Comparison of ENCODE assay signal across 23 cellular contexts in genomic region chr4:174554329-174554728, GRCh38. TPM values are rescaled to one million over a fixed set of nuclear protein-coding genes. Genes with fewer than 3 reads are reported as not detected.
"Had no signal": no experiment of that assay in that cellular context is flagged by ENCODE, and none has a peak within 500 bp of the region (broad histone marks: within the 10 kb centered on the region; RNA-seq: fewer than 3 reads in every experiment).

No MANE protein-coding gene starts in this region.

- H3K4me1 ChIP-seq: lower lobe of right lung, spleen, upper lobe of right lung had no signal

- H3K36me3 ChIP-seq: lower lobe of right lung, spleen, upper lobe of right lung had no signal

- H3K9me3 Mint-ChIP-seq: brain had no signal

- H3K36me3 Mint-ChIP-seq: brain; naive thymus-derived CD8-positive, alpha-beta T cell; T-cell had no signal

- ATAC-seq: activated CD8-positive, alpha-beta T cell treated with anti-CD3 and anti-CD28 coated beads, Interleukin-2, amount 10 ng/mL, durations not matched to agents 7 days and 5 days; lower lobe of right lung; naive thymus-derived CD8-positive, alpha-beta T cell; T-cell; upper lobe of right lung had no signal

- H3K4me3 ChIP-seq: lower lobe of right lung, spleen, upper lobe of right lung had no signal

- H3K27me3 ChIP-seq: spleen, upper lobe of right lung had no signal

- H3K27ac ChIP-seq: lower lobe of right lung, spleen, upper lobe of right lung had no signal

- H3K9me3 ChIP-seq: lower lobe of right lung, upper lobe of right lung had no signal

- H3K27ac Mint-ChIP-seq: activated CD8-positive, alpha-beta T cell treated with anti-CD3 and anti-CD28 coated beads, Interleukin-2, amount 10 ng/mL, durations not matched to agents 7 days and 5 days; activated T-helper 1 cell treated with anti-CD3 and anti-CD28 coated beads, Interleukin-12 subunit alpha, Interleukin-12 subunit beta, Interleukin-2, Interleukin-4 antibody, amounts not matched to agents 30 ng/mL and 10 ng/mL and 1 ng/mL, durations not matched to agents 14 hours and 24 hours and 36 hours; brain; dendritic cell treated with granulocyte-macrophage colony-stimulating factor and Interleukin-4, amounts not matched to agents 40 ng/mL and 50 ng/mL, for 4 days; progenitor cell of endocrine pancreas; T-cell had no signal

- DNase-seq: activated CD4-positive, alpha-beta T cell treated with anti-CD3 and anti-CD28 coated beads for 1 hour; activated CD4-positive, alpha-beta T cell treated with anti-CD3 and anti-CD28 coated beads, Interleukin-2, amount 50 U/mL, for 1 hour; activated CD8-positive, alpha-beta T cell treated with anti-CD3 and anti-CD28 coated beads, Interleukin-2, amount 10 ng/mL, durations not matched to agents 7 days and 5 days; activated gamma-delta T cell; activated naive CD4-positive, alpha-beta T cell treated with anti-CD3 and anti-CD28 coated beads, Interleukin-2, amount 50 U/mL, for 16 hours; aorta; caudate nucleus; effector CD4-positive, alpha-beta T cell; kidney; lower lobe of right lung; naive thymus-derived CD8-positive, alpha-beta T cell; retina; spleen; stimulated activated CD4-positive, alpha-beta T cell treated with anti-CD3 and anti-CD28 coated beads, Interleukin-4, amount 100 ng/mL, for 24 hours; stimulated activated naive CD4-positive, alpha-beta T cell treated with Interleukin-2 at 50 U/mL for 16 hours; T-cell; upper lobe of right lung had no signal

RNA-seq across cellular contexts. Expression of gene HPGD, which starts 32.0 kb away (rescaled TPM):
- total RNA-seq: fibroblast of villous mesenchyme, glomerular endothelial cell had no signal
